9 cellular contexts compared by ENCODE assay signal in the genomic region with DNA sequence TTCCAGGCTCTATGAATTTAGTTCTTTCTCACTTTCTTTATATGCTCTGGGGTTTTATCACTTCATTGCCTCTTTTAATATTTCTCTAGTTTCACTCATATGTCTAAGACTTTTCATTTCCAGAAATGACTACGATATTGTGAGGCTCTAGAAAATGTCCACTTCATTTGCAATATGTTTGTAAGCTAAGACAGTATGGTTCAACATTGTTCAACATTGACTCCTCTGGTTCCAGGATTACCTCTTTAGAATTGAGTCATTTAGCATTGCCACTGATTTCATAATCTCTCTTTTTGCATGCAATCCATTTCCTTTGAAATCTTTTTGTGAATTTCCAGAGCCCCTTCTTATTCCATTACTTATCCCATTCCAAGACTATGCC. TPM values are rescaled to one million over a fixed set of nuclear protein-coding genes. Genes with fewer than 3 reads are reported as not detected.
A peak's percentile ranks its signal among the peaks of the same experiment; 100 is the strongest.
DNase-seq lines count a peak whose midpoint lies in the region; ATAC-seq and TF ChIP-seq lines count a peak whose summit lies in the region.
"Had no signal": no experiment of that assay in that cellular context is flagged by ENCODE, and none has a peak within 500 bp of the region (broad histone marks: within the 10 kb centered on the region; RNA-seq: fewer than 3 reads in every experiment).

No MANE protein-coding gene starts in this region.

- no peak for TF ChIP-seq CTCF in chondrocyte (IDR thresholded peaks at IDR 0.05)
- TF ChIP-seq CTCF in progenitor cell of endocrine pancreas (IDR thresholded peaks at IDR 0.05; ENCODE audit: unreplicated experiment), result no peak
- TF ChIP-seq CTCF in endodermal cell (conservative IDR thresholded peaks at IDR 0.05), result no peak

- 84 to 88% methylated on average over 1 of the region's 1 CpG for WGBS in endodermal cell (ENCODE audit: insufficient coverage in 1 of 2, insufficient read length in 1 of 2), 2 experiments

- no peaks in the 10 kb centered on the region for H3K36me3 Mint-ChIP-seq in chondrocyte (ENCODE audit: low read depth)
- no peaks in the 10 kb centered on the region for H3K36me3 Mint-ChIP-seq in progenitor cell of endocrine pancreas (ENCODE audit: insufficient read depth)
- H3K36me3 Mint-ChIP-seq in endodermal cell (ENCODE audit: low read depth), result no peaks in the 10 kb centered on the region

- H3K4me1 ChIP-seq in endodermal cell (ENCODE audit: control insufficient read depth, insufficient read depth, low read length), result no peaks in the 10 kb centered on the region

- no peak overlapping the region for H3K27ac ChIP-seq in endodermal cell (ENCODE audit: low read depth, low read length)
- H3K27ac ChIP-seq: HL-60 had no signal

- H3K9me3 ChIP-seq in endodermal cell (ENCODE audit: control insufficient read depth, low read length), result no peaks in the 10 kb centered on the region

- H3K9ac ChIP-seq in endodermal cell (ENCODE audit: extremely low read depth, low read length, poor library complexity, severe bottlenecking), result no peak overlapping the region

- H3K27me3 ChIP-seq in endodermal cell (ENCODE audit: control insufficient read depth, insufficient read depth, low read length, poor library complexity, severe bottlenecking), result no peaks in the 10 kb centered on the region

- H3K36me3 ChIP-seq in endodermal cell (ENCODE audit: control insufficient read depth, insufficient read depth, low read length), result no peaks in the 10 kb centered on the region

- H3K27me3 Mint-ChIP-seq in chondrocyte (ENCODE audit: low read depth), result no peaks in the 10 kb centered on the region
- no peaks in the 10 kb centered on the region for H3K27me3 Mint-ChIP-seq in progenitor cell of endocrine pancreas
- H3K27me3 Mint-ChIP-seq in endodermal cell (ENCODE audit: insufficient read depth), result no peaks in the 10 kb centered on the region

- H3K27ac Mint-ChIP-seq in chondrocyte (ENCODE audit: unreplicated experiment) (peak overlapping the region; percentile 98), progenitor cell of endocrine pancreas (no peak overlapping the region), endodermal cell (no peak overlapping the region)

- H3K4me1 Mint-ChIP-seq in chondrocyte (ENCODE audit: low read depth) (peaks cover 37% of the 10 kb centered on the region), progenitor cell of endocrine pancreas (ENCODE audit: low read depth) (no peaks in the 10 kb centered on the region), endodermal cell (peaks cover 14% of the 10 kb centered on the region)

- peak; percentile 11 for DNase-seq in Daoy (ENCODE audit: low read depth)
- no peak for DNase-seq in chondrocyte (ENCODE audit: low spot score)
- no peak for DNase-seq in NCI-H2227 treated with DMSO at 0.1 percent for 48 hours (lab: John Stamatoyannopoulos, UW)
- DNase-seq in progenitor cell of endocrine pancreas (ENCODE audit: low spot score, unreplicated experiment), result no peak
- DNase-seq in effector CD8-positive, alpha-beta T cell (lab: John Stamatoyannopoulos, UW), result no peak
- DNase-seq in endodermal cell, result no peak

- H3K4me3 Mint-ChIP-seq in chondrocyte (ENCODE audit: unreplicated experiment) (peak overlapping the region; percentile 20), progenitor cell of endocrine pancreas (ENCODE audit: low read depth) (no peak overlapping the region), endodermal cell (no peak overlapping the region)

- H3K4me3 ChIP-seq in endodermal cell (ENCODE audit: low read length), result no peak overlapping the region

- ATAC-seq in GM21390 (IDR thresholded peaks at IDR 0.05; ENCODE audit: unreplicated experiment) (peak; percentile 87), HG03521 (IDR thresholded peaks at IDR 0.05; ENCODE audit: unreplicated experiment) (peak; percentile 79)

- H3K9me3 Mint-ChIP-seq in chondrocyte (ENCODE audit: low read depth) (no peaks in the 10 kb centered on the region), progenitor cell of endocrine pancreas (ENCODE audit: low read depth) (no peaks in the 10 kb centered on the region), endodermal cell (no peaks in the 10 kb centered on the region)

RNA-seq across cellular contexts. Expression of a gene that starts 32.3 kb away (rescaled TPM):
- 0.48 and 1.3 TPM in 2 replicates for total RNA-seq in Daoy (2014; rRNA removed; shearing (Covaris generic))
- 3.3 to 5.4 TPM (median 3.3 TPM) in 3 replicates for total RNA-seq in chondrocyte
- 4.6 and 4.9 TPM in 2 replicates for total RNA-seq in progenitor cell of endocrine pancreas
- total RNA-seq in endodermal cell, result 1 to 10 TPM; 4.1 to 4.2 TPM
- polyA plus RNA-seq in endodermal cell (2013, experiment 1 of 2), result 6.2 TPM
- polyA plus RNA-seq in endodermal cell (2013, experiment 2 of 2), result 5.4 TPM
